ENCODE assay signal across 1 cellular context in genomic region chr6:139588076-139588639, GRCh38.
A peak's percentile ranks its signal among the peaks of the same experiment; 100 is the strongest.
TF ChIP-seq lines count a peak whose summit lies in the region.

No MANE protein-coding gene starts in this region.

TF ChIP-seq in K562, 482 proteins besides CTCF, POLR2A, EP300 and RAD21 (continued from another document):
- TF ChIP-seq, protein P1, sequence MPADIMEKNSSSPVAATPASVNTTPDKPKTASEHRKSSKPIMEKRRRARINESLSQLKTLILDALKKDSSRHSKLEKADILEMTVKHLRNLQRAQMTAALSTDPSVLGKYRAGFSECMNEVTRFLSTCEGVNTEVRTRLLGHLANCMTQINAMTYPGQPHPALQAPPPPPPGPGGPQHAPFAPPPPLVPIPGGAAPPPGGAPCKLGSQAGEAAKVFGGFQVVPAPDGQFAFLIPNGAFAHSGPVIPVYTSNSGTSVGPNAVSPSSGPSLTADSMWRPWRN (IDR thresholded peaks at IDR 0.05; ENCODE audit: low read depth), result peak; percentile 56
- TF ChIP-seq FOXM1 (IDR thresholded peaks at IDR 0.05; ENCODE audit: low read depth), result peak; percentile 35; the same call in 1 of the 2 replicates
- TF ChIP-seq FOXM1 (CRISPR knock-in tag; IDR thresholded peaks at IDR 0.05; ENCODE audit: low read depth), result no peak
- 0 out of 2 replicates have a peak, but pooled peaks have one; percentile 17 for TF ChIP-seq L3MBTL2 (IDR thresholded peaks at IDR 0.05)
- no peak for TF ChIP-seq RBM39 (optimal IDR thresholded peaks at IDR 0.05; ENCODE audit: low read depth, low read length)
- TF ChIP-seq SP2 (IDR thresholded peaks at IDR 0.05; ENCODE audit: extremely low read depth, low read depth, low read length, poor library complexity, severe bottlenecking), result no peak
- TF ChIP-seq, protein P2, sequence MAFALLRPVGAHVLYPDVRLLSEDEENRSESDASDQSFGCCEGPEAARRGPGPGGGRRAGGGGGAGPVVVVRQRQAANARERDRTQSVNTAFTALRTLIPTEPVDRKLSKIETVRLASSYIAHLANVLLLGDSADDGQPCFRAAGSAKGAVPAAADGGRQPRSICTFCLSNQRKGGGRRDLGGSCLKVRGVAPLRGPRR (CRISPR knock-in tag; IDR thresholded peaks at IDR 0.05), result no peak
- peak; percentile 59 for TF ChIP-seq DPF2 (IDR thresholded peaks at IDR 0.05)
- peak; percentile 59; the same call in 1 of the 2 replicates for TF ChIP-seq JUND (IDR thresholded peaks at IDR 0.05; ENCODE audit: borderline replicate concordance, low read depth, low read length)
- TF ChIP-seq JUND (tag; IDR thresholded peaks at IDR 0.05; ENCODE audit: borderline replicate concordance, low read depth, low read length), result peak; percentile 54; the same call in 1 of the 3 replicates
- no peak for TF ChIP-seq ILF3 (IDR thresholded peaks at IDR 0.05; ENCODE audit: borderline replicate concordance)
- peak; percentile 99 for TF ChIP-seq CC2D1A (IDR thresholded peaks at IDR 0.05)
- TF ChIP-seq TRIM24 (IDR thresholded peaks at IDR 0.05), result peak in 1 of 2 experiments; percentile 43; a peak in 1 of 4 replicates
- TF ChIP-seq, protein P3, sequence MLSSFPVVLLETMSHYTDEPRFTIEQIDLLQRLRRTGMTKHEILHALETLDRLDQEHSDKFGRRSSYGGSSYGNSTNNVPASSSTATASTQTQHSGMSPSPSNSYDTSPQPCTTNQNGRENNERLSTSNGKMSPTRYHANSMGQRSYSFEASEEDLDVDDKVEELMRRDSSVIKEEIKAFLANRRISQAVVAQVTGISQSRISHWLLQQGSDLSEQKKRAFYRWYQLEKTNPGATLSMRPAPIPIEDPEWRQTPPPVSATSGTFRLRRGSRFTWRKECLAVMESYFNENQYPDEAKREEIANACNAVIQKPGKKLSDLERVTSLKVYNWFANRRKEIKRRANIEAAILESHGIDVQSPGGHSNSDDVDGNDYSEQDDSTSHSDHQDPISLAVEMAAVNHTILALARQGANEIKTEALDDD (IDR thresholded peaks at IDR 0.05), result peak; percentile 88
- peak; percentile 27 for TF ChIP-seq MEIS2 (IDR thresholded peaks at IDR 0.05; ENCODE audit: partially characterized antibody)
- TF ChIP-seq MCM2 (IDR thresholded peaks at IDR 0.05; ENCODE audit: low read depth), result no peak
- peak; percentile 67 for TF ChIP-seq ATF7 (IDR thresholded peaks at IDR 0.05)
- TF ChIP-seq HDAC2 (IDR thresholded peaks at IDR 0.05), result peak; percentile 50; the same call in 1 of the 2 replicates
- peak; percentile 54 for TF ChIP-seq RFX1 (IDR thresholded peaks at IDR 0.05)
- TF ChIP-seq TCF3 (CRISPR knock-in tag; IDR thresholded peaks at IDR 0.05), result peak; percentile 31
- TF ChIP-seq TBL1XR1 (IDR thresholded peaks at IDR 0.05; ENCODE audit: low read length in 2 of 2), result peak; percentile 37 to 55; a peak in 1 of 4 replicates
- 0 out of 2 replicates have a peak, but pooled peaks have one; percentile 19 for TF ChIP-seq CXXC5 (CRISPR knock-in tag; IDR thresholded peaks at IDR 0.05)
- peak; percentile 62 for TF ChIP-seq ARID1B (IDR thresholded peaks at IDR 0.05)
- TF ChIP-seq TCF7 (IDR thresholded peaks at IDR 0.05; ENCODE audit: borderline replicate concordance), result peak; percentile 27; the same call in 1 of the 2 replicates
- TF ChIP-seq ZNF23 (CRISPR knock-in tag; IDR thresholded peaks at IDR 0.05), result no peak
- TF ChIP-seq ERF (CRISPR knock-in tag; IDR thresholded peaks at IDR 0.05), result no peak
- peak; percentile 62; the same call in 1 of the 2 replicates for TF ChIP-seq CTBP1 (IDR thresholded peaks at IDR 0.05; ENCODE audit: borderline replicate concordance)
- TF ChIP-seq KLF16 (IDR thresholded peaks at IDR 0.05), result peak; percentile 31; the same call in 1 of the 2 replicates
- TF ChIP-seq, protein P4, sequence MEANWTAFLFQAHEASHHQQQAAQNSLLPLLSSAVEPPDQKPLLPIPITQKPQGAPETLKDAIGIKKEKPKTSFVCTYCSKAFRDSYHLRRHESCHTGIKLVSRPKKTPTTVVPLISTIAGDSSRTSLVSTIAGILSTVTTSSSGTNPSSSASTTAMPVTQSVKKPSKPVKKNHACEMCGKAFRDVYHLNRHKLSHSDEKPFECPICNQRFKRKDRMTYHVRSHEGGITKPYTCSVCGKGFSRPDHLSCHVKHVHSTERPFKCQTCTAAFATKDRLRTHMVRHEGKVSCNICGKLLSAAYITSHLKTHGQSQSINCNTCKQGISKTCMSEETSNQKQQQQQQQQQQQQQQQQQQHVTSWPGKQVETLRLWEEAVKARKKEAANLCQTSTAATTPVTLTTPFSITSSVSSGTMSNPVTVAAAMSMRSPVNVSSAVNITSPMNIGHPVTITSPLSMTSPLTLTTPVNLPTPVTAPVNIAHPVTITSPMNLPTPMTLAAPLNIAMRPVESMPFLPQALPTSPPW (CRISPR knock-in tag; IDR thresholded peaks at IDR 0.05), result peak; percentile 69; the same call in 1 of the 2 replicates
- TF ChIP-seq, protein P5, sequence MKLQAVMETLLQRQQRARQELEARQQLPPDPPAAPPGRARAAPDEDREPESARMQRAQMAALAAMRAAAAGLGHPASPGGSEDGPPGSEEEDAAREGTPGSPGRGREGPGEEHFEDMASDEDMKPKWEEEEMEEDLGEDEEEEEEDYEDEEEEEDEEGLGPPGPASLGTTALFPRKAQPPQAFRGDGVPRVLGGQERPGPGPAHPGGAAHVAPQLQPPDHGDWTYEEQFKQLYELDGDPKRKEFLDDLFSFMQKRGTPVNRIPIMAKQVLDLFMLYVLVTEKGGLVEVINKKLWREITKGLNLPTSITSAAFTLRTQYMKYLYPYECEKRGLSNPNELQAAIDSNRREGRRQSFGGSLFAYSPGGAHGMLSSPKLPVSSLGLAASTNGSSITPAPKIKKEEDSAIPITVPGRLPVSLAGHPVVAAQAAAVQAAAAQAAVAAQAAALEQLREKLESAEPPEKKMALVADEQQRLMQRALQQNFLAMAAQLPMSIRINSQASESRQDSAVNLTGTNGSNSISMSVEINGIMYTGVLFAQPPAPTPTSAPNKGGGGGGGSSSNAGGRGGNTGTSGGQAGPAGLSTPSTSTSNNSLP (IDR thresholded peaks at IDR 0.05; ENCODE audit: borderline replicate concordance, low read depth, low read length), result peak; percentile 41; the same call in 1 of the 2 replicates
- peak; percentile 66 for TF ChIP-seq SMARCE1 (IDR thresholded peaks at IDR 0.05)
- TF ChIP-seq, protein P6, sequence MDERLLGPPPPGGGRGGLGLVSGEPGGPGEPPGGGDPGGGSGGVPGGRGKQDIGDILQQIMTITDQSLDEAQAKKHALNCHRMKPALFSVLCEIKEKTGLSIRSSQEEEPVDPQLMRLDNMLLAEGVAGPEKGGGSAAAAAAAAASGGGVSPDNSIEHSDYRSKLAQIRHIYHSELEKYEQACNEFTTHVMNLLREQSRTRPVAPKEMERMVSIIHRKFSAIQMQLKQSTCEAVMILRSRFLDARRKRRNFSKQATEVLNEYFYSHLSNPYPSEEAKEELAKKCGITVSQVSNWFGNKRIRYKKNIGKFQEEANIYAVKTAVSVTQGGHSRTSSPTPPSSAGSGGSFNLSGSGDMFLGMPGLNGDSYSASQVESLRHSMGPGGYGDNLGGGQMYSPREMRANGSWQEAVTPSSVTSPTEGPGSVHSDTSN (CRISPR knock-in tag; IDR thresholded peaks at IDR 0.05; ENCODE audit: low read depth), result no peak
- TF ChIP-seq, protein P6 (tag; conservative IDR thresholded peaks at IDR 0.05; ENCODE audit: low read depth), result 0 out of 2 replicates have a peak, but pooled peaks have one; percentile 6
- TF ChIP-seq SMARCA4 (IDR thresholded peaks at IDR 0.05), result peak; percentile 59; the same call in 1 of the 2 replicates
- TF ChIP-seq ZBTB12 (CRISPR knock-in tag; IDR thresholded peaks at IDR 0.05), result peak; percentile 43; the same call in 1 of the 2 replicates
- peak; percentile 76 for TF ChIP-seq MYNN (IDR thresholded peaks at IDR 0.05)
- no peak for TF ChIP-seq MYNN (CRISPR knock-in tag; IDR thresholded peaks at IDR 0.05)
- peak; percentile 82; the same call in 1 of the 2 replicates for TF ChIP-seq SOX6 (IDR thresholded peaks at IDR 0.05)
- TF ChIP-seq MEF2A (IDR thresholded peaks at IDR 0.05; ENCODE audit: control insufficient read depth, low read depth, low read length), result 0 out of 2 replicates have a peak, but pooled peaks have one; percentile 3
- peak; percentile 30; the same call in 1 of the 2 replicates for TF ChIP-seq CBFA2T3 (IDR thresholded peaks at IDR 0.05)
- peak; percentile 96 for TF ChIP-seq ZBTB5 (IDR thresholded peaks at IDR 0.05)
- TF ChIP-seq FOXJ2 (tag; IDR thresholded peaks at IDR 0.05), result peak; percentile 74
- TF ChIP-seq YY1 (IDR thresholded peaks at IDR 0.05; ENCODE audit: borderline replicate concordance in 1 of 3, control insufficient read depth in 1 of 3, extremely low read depth in 1 of 3, insufficient read depth in 3 of 3, insufficient read length in 1 of 3, insufficient replicate concordance in 2 of 3, low read depth in 1 of 3, low read length in 2 of 3), result no peak
- TF ChIP-seq SP1 (CRISPR knock-in tag; IDR thresholded peaks at IDR 0.05), result peak; percentile 25; the same call in 1 of the 2 replicates
- TF ChIP-seq, protein P7, sequence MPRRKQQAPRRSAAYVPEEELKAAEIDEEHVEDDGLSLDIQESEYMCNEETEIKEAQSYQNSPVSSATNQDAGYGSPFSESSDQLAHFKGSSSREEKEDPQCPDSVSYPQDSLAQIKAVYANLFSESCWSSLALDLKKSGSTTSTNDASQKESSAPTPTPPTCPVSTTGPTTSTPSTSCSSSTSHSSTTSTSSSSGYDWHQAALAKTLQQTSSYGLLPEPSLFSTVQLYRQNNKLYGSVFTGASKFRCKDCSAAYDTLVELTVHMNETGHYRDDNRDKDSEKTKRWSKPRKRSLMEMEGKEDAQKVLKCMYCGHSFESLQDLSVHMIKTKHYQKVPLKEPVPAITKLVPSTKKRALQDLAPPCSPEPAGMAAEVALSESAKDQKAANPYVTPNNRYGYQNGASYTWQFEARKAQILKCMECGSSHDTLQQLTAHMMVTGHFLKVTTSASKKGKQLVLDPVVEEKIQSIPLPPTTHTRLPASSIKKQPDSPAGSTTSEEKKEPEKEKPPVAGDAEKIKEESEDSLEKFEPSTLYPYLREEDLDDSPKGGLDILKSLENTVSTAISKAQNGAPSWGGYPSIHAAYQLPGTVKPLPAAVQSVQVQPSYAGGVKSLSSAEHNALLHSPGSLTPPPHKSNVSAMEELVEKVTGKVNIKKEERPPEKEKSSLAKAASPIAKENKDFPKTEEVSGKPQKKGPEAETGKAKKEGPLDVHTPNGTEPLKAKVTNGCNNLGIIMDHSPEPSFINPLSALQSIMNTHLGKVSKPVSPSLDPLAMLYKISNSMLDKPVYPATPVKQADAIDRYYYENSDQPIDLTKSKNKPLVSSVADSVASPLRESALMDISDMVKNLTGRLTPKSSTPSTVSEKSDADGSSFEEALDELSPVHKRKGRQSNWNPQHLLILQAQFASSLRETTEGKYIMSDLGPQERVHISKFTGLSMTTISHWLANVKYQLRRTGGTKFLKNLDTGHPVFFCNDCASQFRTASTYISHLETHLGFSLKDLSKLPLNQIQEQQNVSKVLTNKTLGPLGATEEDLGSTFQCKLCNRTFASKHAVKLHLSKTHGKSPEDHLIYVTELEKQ (CRISPR knock-in tag; IDR thresholded peaks at IDR 0.05), result no peak
- no peak for TF ChIP-seq ZNF184 (CRISPR knock-in tag; IDR thresholded peaks at IDR 0.05)
- no peak for TF ChIP-seq SIN3A (IDR thresholded peaks at IDR 0.05; ENCODE audit: borderline replicate concordance in 2 of 2, control insufficient read depth in 1 of 2, low read depth in 2 of 2, low read length in 2 of 2)
- 0 out of 2 replicates have a peak, but pooled peaks have one; percentile 35 for TF ChIP-seq LCOR (CRISPR knock-in tag; IDR thresholded peaks at IDR 0.05)
- no peak for TF ChIP-seq SRSF9 (IDR thresholded peaks at IDR 0.05; ENCODE audit: borderline replicate concordance, low read depth, low read length)
- no peak for TF ChIP-seq NR2C2 (CRISPR knock-in tag; IDR thresholded peaks at IDR 0.05)
- peak; percentile 52 for TF ChIP-seq NR2C2 (tag; IDR thresholded peaks at IDR 0.05)
- 0 out of 2 replicates have a peak, but pooled peaks have one; percentile 42 for TF ChIP-seq ESRRA (IDR thresholded peaks at IDR 0.05; ENCODE audit: borderline replicate concordance, low read depth)
- TF ChIP-seq SREBF1 (IDR thresholded peaks at IDR 0.05; ENCODE audit: borderline replicate concordance, low read depth, low read length), result no peak
- no peak for TF ChIP-seq NRF1 (conservative IDR thresholded peaks at IDR 0.05 in 1 of 2, IDR thresholded peaks at IDR 0.05 in 1 of 2)
- TF ChIP-seq HSF4 (CRISPR knock-in tag; IDR thresholded peaks at IDR 0.05; ENCODE audit: borderline replicate concordance), result no peak
- peak; percentile 92 for TF ChIP-seq NFIC (IDR thresholded peaks at IDR 0.05)
